In genomic region chr22:19849800-19850481, GRCh38 we compare ENCODE assay signal across 13 cellular contexts. TPM values are rescaled to one million over a fixed set of nuclear protein-coding genes. Genes with fewer than 3 reads are reported as not detected.
A peak's percentile ranks its signal among the peaks of the same experiment; 100 is the strongest.
DNase-seq lines count a peak whose midpoint lies in the region; ATAC-seq, FAIRE-seq and TF ChIP-seq lines count a peak whose summit lies in the region.
"Had no signal": no experiment of that assay in that cellular context is flagged by ENCODE, and none has a peak within 500 bp of the region (broad histone marks: within the 10 kb centered on the region; RNA-seq: fewer than 3 reads in every experiment).

No MANE protein-coding gene starts in this region.

- no peak for FAIRE-seq in bronchial epithelial cell (lab: Jason Lieb, UNC)

- no peaks in the 10 kb centered on the region for H3K9me3 ChIP-seq in gastroesophageal sphincter

- H3K4me3 Mint-ChIP-seq in stimulated activated naive CD8-positive, alpha-beta T cell treated with anti-CD3 and anti-CD28 coated beads, Interleukin-15, Interleukin-2, amounts not matched to agents 100 ng/mL and 50 ng/mL, for 24 hours = no peak overlapping the region
- peak overlapping the region; percentile 69 for H3K4me3 Mint-ChIP-seq in neural crest cell
- H3K4me3 Mint-ChIP-seq: immature natural killer cell had no signal

- no peaks in the 10 kb centered on the region for H3K9me3 Mint-ChIP-seq in stimulated activated naive CD8-positive, alpha-beta T cell treated with anti-CD3 and anti-CD28 coated beads, Interleukin-15, Interleukin-2, amounts not matched to agents 100 ng/mL and 50 ng/mL, for 24 hours
- no peaks in the 10 kb centered on the region for H3K9me3 Mint-ChIP-seq in neural crest cell
- H3K9me3 Mint-ChIP-seq: immature natural killer cell had no signal

- TF ChIP-seq CTCF in bronchial epithelial cell (IDR thresholded peaks at IDR 0.05; ENCODE audit: insufficient read depth, low read length, severe bottlenecking) = no peak
- no peak for TF ChIP-seq CTCF in neural crest cell (conservative IDR thresholded peaks at IDR 0.05)
- TF ChIP-seq CTCF in gastroesophageal sphincter (IDR thresholded peaks at IDR 0.05) = no peak

- peaks cover 44% of the 10 kb centered on the region for H3K4me1 Mint-ChIP-seq in stimulated activated naive CD8-positive, alpha-beta T cell treated with anti-CD3 and anti-CD28 coated beads, Interleukin-15, Interleukin-2, amounts not matched to agents 100 ng/mL and 50 ng/mL, for 24 hours (ENCODE audit: low read depth)
- peaks cover 22% of the 10 kb centered on the region for H3K4me1 Mint-ChIP-seq in neural crest cell

- no peak for DNase-seq in stimulated activated naive CD8-positive, alpha-beta T cell treated with anti-CD3 and anti-CD28 coated beads, Interleukin-15, Interleukin-2, amounts not matched to agents 100 U/mL and 50 U/mL, for 24 hours
- peak; percentile 71 for DNase-seq in bronchial epithelial cell (ENCODE audit: low read depth)
- no peak for DNase-seq in neural crest cell (ENCODE audit: low read depth, low spot score)
- no peak for DNase-seq in inferior parietal cortex (ENCODE audit: extremely low spot score)
- no peak for DNase-seq in superior temporal gyrus (ENCODE audit: extremely low spot score)
- DNase-seq: foreskin fibroblast, HCEC 1CT, immature natural killer cell, NCI-H1092 treated with DMSO at 0.1 percent for 48 hours, NCI-H510A treated with DMSO at 0.1 percent for 48 hours had no signal

- peak overlapping the region; percentile 50 for H3K27ac Mint-ChIP-seq in stimulated activated naive CD8-positive, alpha-beta T cell treated with anti-CD3 and anti-CD28 coated beads, Interleukin-15, Interleukin-2, amounts not matched to agents 100 ng/mL and 50 ng/mL, for 24 hours
- peak overlapping the region; percentile 75 for H3K27ac Mint-ChIP-seq in neural crest cell (ENCODE audit: unreplicated experiment)

- WGBS in gastroesophageal sphincter (ENCODE audit: low coverage in 1 of 2), 2 donors = 82 to 83% methylated on average over 1 to 4 of the region's 7 CpGs

- H3K36me3 ChIP-seq in bronchial epithelial cell (ENCODE audit: control insufficient read depth, insufficient read depth, low read length) (peaks cover 16% of the 10 kb centered on the region), gastroesophageal sphincter (peaks cover 0 to 40% of the 10 kb centered on the region in 2 donors)

- ATAC-seq in stimulated activated naive CD8-positive, alpha-beta T cell treated with anti-CD3 and anti-CD28 coated beads, Interleukin-15, Interleukin-2, amounts not matched to agents 100 U/mL and 50 U/mL, for 24 hours = no peak
- no peak for ATAC-seq in gastroesophageal sphincter
- ATAC-seq in GM18861 (IDR thresholded peaks at IDR 0.05; ENCODE audit: unreplicated experiment) = no peak

- peaks cover 0 to 33% (median 15%) of the 10 kb centered on the region in 3 donors for H3K4me1 ChIP-seq in gastroesophageal sphincter

- H3K27ac ChIP-seq in gastroesophageal sphincter = no peak overlapping the region

- H3K27me3 ChIP-seq in bronchial epithelial cell (ENCODE audit: control insufficient read depth, insufficient read depth, low read length) (no peaks in the 10 kb centered on the region), gastroesophageal sphincter (no peaks in the 10 kb centered on the region)

- peaks cover 51% of the 10 kb centered on the region for H3K36me3 Mint-ChIP-seq in stimulated activated naive CD8-positive, alpha-beta T cell treated with anti-CD3 and anti-CD28 coated beads, Interleukin-15, Interleukin-2, amounts not matched to agents 100 ng/mL and 50 ng/mL, for 24 hours (ENCODE audit: low read depth)
- peaks cover 4% of the 10 kb centered on the region for H3K36me3 Mint-ChIP-seq in neural crest cell (ENCODE audit: low read depth)

- no peak for TF ChIP-seq EP300 in gastroesophageal sphincter (IDR thresholded peaks at IDR 0.05)

- no peak for TF ChIP-seq POLR2A in gastroesophageal sphincter (IDR thresholded peaks at IDR 0.05)

- no peak overlapping the region for H3K4me3 ChIP-seq in bronchial epithelial cell (ENCODE audit: low read depth, low read length)
- H3K4me3 ChIP-seq in gastroesophageal sphincter = no peak overlapping the region

- no peaks in the 10 kb centered on the region for H3K27me3 Mint-ChIP-seq in stimulated activated naive CD8-positive, alpha-beta T cell treated with anti-CD3 and anti-CD28 coated beads, Interleukin-15, Interleukin-2, amounts not matched to agents 100 ng/mL and 50 ng/mL, for 24 hours
- no peaks in the 10 kb centered on the region for H3K27me3 Mint-ChIP-seq in neural crest cell (ENCODE audit: low read depth)

RNA-seq across cellular contexts. Expression of gene GNB1L, which starts 4.7 kb away (rescaled TPM):
- 2.8 and 7.6 TPM in 2 replicates for total RNA-seq in bronchial epithelial cell
- 12.1 and 13.8 TPM in 2 replicates for total RNA-seq in neural crest cell
- 1 to 10 TPM; 4.8 to 8.7 (median 7.4) TPM for total RNA-seq in gastroesophageal sphincter

RNA-seq across cellular contexts. Expression of gene RTL10, which starts 4.7 kb away (rescaled TPM):
- total RNA-seq in bronchial epithelial cell = 9.5 and 11.0 TPM in 2 replicates
- 26.7 and 28.1 TPM in 2 replicates for total RNA-seq in neural crest cell
- total RNA-seq in gastroesophageal sphincter = 10 to 100 TPM in 2 of 4 donors, 1 to 10 TPM in 2; 6.6 to 15.9 (median 10.4) TPM
